In genomic region chr16:56600398-56600999, GRCh38 we compare ENCODE assay signal across 8 cellular contexts.
DNase-seq lines count a peak whose midpoint lies in the region; ATAC-seq and TF ChIP-seq lines count a peak whose summit lies in the region.

No MANE protein-coding gene starts in this region.

- CTCF ChIA-PET in GM10248 (lab: Yijun Ruan, JAX), result interaction anchor here (1.0 to 4.4 kb wide), 15 partner anchors 9 to 153 kb away, joined by 3 to 28 read pairs (median 4); partner anchors contain the start of gene MT1E

- DNase-seq in AG08395 (ENCODE audit: low spot score) (peak; percentile 76), GM10248 (ENCODE audit: extremely low spot score) (peak; percentile 57), NCI-H345 (lab: John Stamatoyannopoulos, UW) (peak; percentile 14), astrocyte of the cerebellum (ENCODE audit: low read depth) (no peak), inferior parietal cortex (ENCODE audit: extremely low spot score) (peak; percentile 86), superior temporal gyrus (ENCODE audit: extremely low spot score) (peak; percentile 91), HuH-7.5 (ENCODE audit: low spot score) (no peak)

- in situ Hi-C loops in astrocyte of the cerebellum (cut with HindIII; ENCODE audit: low sequenced_read_pairs), result no loop called here

- TF ChIP-seq CTCF in GM10248 (IDR thresholded peaks at IDR 0.05; ENCODE audit: control extremely low read depth, extremely low read depth, low read depth, missing control alignments), result peak; percentile 63
- peak; percentile 83 for TF ChIP-seq CTCF in astrocyte of the cerebellum (IDR thresholded peaks at IDR 0.05; ENCODE audit: low read depth, low read length, missing control alignments)

- no peak overlapping the region for H3K4me3 ChIP-seq in astrocyte of the cerebellum (ENCODE audit: low read depth, low read length)

- POLR2A ChIA-PET in GM10248 (lab: Yijun Ruan, JAX), result interaction anchor here (0.5 kb wide), 1 partner anchor 304 kb away, joined by 6 read pairs; no protein-coding TSS in a partner anchor

- no peak for ATAC-seq in HG02763 (IDR thresholded peaks at IDR 0.05; ENCODE audit: unreplicated experiment)

Comparison
In these comparisons a context has a peak if more than half of its experiments do, and no peak if none do; other contexts are left out.
1. DNase-seq: peak in AG08395 (single experiment), GM10248 (single experiment), NCI-H345 (single experiment), inferior parietal cortex (single experiment) and superior temporal gyrus (single experiment); none in astrocyte of the cerebellum (single experiment) and HuH-7.5 (single experiment).